ENCODE assay signal across 29 cellular contexts in genomic region chr10:75589895-75590654, GRCh38.
"Had no signal": no experiment of that assay in that cellular context is flagged by ENCODE, and none has a peak within 500 bp of the region (broad histone marks: within the 10 kb centered on the region; RNA-seq: fewer than 3 reads in every experiment).

No MANE protein-coding gene starts in this region.

- H3K27ac Mint-ChIP-seq: stimulated activated effector memory CD8-positive, alpha-beta T cell treated with anti-CD3 and anti-CD28 coated beads, Interleukin-12 subunit alpha, Interleukin-12 subunit beta, amount 100 ng/mL, for 72 hours; stimulated activated memory B cell treated with anti-CD40 and anti-IgM and Interleukin-4, amounts not matched to agents 10 μg/mL and 1 μg/mL and 100 μg/mL, for 72 hours; stimulated activated naive B cell treated with anti-CD40 and anti-IgM and Interleukin-4, amounts not matched to agents 10 μg/mL and 1 μg/mL and 100 μg/mL, for 72 hours; stimulated activated naive CD8-positive, alpha-beta T cell treated with anti-CD3 and anti-CD28 coated beads, Interleukin-15, amount 100 ng/mL, for 72 hours; stimulated activated naive CD8-positive, alpha-beta T cell treated with anti-CD3 and anti-CD28 coated beads, Interleukin-15, Interleukin-2, amounts not matched to agents 100 ng/mL and 50 ng/mL, for 24 hours; type B pancreatic cell had no signal

- H3K4me3 Mint-ChIP-seq: stimulated activated effector memory CD8-positive, alpha-beta T cell treated with anti-CD3 and anti-CD28 coated beads, Interleukin-12 subunit alpha, Interleukin-12 subunit beta, amount 100 ng/mL, for 72 hours; stimulated activated memory B cell treated with anti-CD40 and anti-IgM and Interleukin-4, amounts not matched to agents 10 μg/mL and 1 μg/mL and 100 μg/mL, for 72 hours; stimulated activated naive B cell treated with anti-CD40 and anti-IgM and Interleukin-4, amounts not matched to agents 10 μg/mL and 1 μg/mL and 100 μg/mL, for 72 hours; stimulated activated naive CD8-positive, alpha-beta T cell treated with anti-CD3 and anti-CD28 coated beads, Interleukin-15, amount 100 ng/mL, for 72 hours; stimulated activated naive CD8-positive, alpha-beta T cell treated with anti-CD3 and anti-CD28 coated beads, Interleukin-15, Interleukin-2, amounts not matched to agents 100 ng/mL and 50 ng/mL, for 24 hours; type B pancreatic cell had no signal

- FAIRE-seq: urothelium cell line had no signal

- H3K36me3 ChIP-seq: stomach, suprapubic skin, thoracic aorta, thyroid gland, tibial artery, tibial nerve, transverse colon, upper lobe of left lung, upper lobe of right lung, uterus, vagina had no signal

- H3K9me3 ChIP-seq: stomach, suprapubic skin, testis, thoracic aorta, thyroid gland, tibial artery, tibial nerve, transverse colon, upper lobe of left lung, upper lobe of right lung, uterus, vagina had no signal

- H3K4me1 Mint-ChIP-seq: stimulated activated effector memory CD8-positive, alpha-beta T cell treated with anti-CD3 and anti-CD28 coated beads, Interleukin-12 subunit alpha, Interleukin-12 subunit beta, amount 100 ng/mL, for 72 hours; stimulated activated memory B cell treated with anti-CD40 and anti-IgM and Interleukin-4, amounts not matched to agents 10 μg/mL and 1 μg/mL and 100 μg/mL, for 72 hours; stimulated activated naive B cell treated with anti-CD40 and anti-IgM and Interleukin-4, amounts not matched to agents 10 μg/mL and 1 μg/mL and 100 μg/mL, for 72 hours; stimulated activated naive CD8-positive, alpha-beta T cell treated with anti-CD3 and anti-CD28 coated beads, Interleukin-15, amount 100 ng/mL, for 72 hours had no signal

- H3K27me3 ChIP-seq: stomach, suprapubic skin, testis, thyroid gland, tibial artery, tibial nerve, transverse colon, upper lobe of left lung, upper lobe of right lung, uterus, vagina had no signal

- H3K4me1 ChIP-seq: suprapubic skin, testis, tibial artery, transverse colon, upper lobe of right lung, vagina had no signal

- H3K4me3 ChIP-seq: stomach, suprapubic skin, testis, thoracic aorta, thyroid gland, tibial artery, tibial nerve, transverse colon, upper lobe of left lung, upper lobe of right lung, uterus, vagina had no signal

- H3K27ac ChIP-seq: stomach, suprapubic skin, testis, thoracic aorta, thyroid gland, tibial artery, tibial nerve, transverse colon, upper lobe of left lung, upper lobe of right lung, uterus, vagina had no signal

- DNase-seq: stimulated activated CD4-positive, alpha-beta T cell treated with anti-CD3 and anti-CD28 coated beads, Interleukin-2, amount 100 ng/mL, for 48 hours; stimulated activated CD4-positive, alpha-beta T cell treated with anti-CD3 and anti-CD28 coated beads, Interleukin-4, amount 100 ng/mL, for 1 hour; stimulated activated CD4-positive, alpha-beta T cell treated with anti-CD3 and anti-CD28 coated beads, Interleukin-4, amount 100 ng/mL, for 24 hours; stimulated activated CD4-positive, alpha-beta T cell treated with anti-CD3 and anti-CD28 coated beads, Interleukin-4, amount 100 ng/mL, for 4 hours; stimulated activated CD8-positive, alpha-beta memory T cell treated with anti-CD3 and anti-CD28 coated beads, Interleukin-4, amount 100 ng/mL, for 48 hours; stimulated activated naive B cell treated with anti-CD40 and anti-IgM and Interleukin-4, amounts not matched to agents 10 μg/mL and 1 μg/mL and 100 μg/mL, for 72 hours; stimulated activated naive CD4-positive, alpha-beta T cell; stimulated activated naive CD4-positive, alpha-beta T cell treated with Interleukin-2 at 50 U/mL for 16 hours; stimulated activated naive CD8-positive, alpha-beta T cell treated with anti-CD3 and anti-CD28 coated beads, Interleukin-15, amount 100 ng/mL, for 72 hours; stimulated activated naive CD8-positive, alpha-beta T cell treated with anti-CD3 and anti-CD28 coated beads, Interleukin-15, Interleukin-2, amounts not matched to agents 100 U/mL and 50 U/mL, for 24 hours; stomach; substantia nigra; testis; thyroid gland; tibial artery; transverse colon; trophoblast cell; upper lobe of left lung; upper lobe of right lung; uterus had no signal

- ATAC-seq: stimulated activated effector memory CD8-positive, alpha-beta T cell treated with anti-CD3 and anti-CD28 coated beads, Interleukin-12 subunit alpha, Interleukin-12 subunit beta, amount 100 ng/mL, for 72 hours; stimulated activated memory B cell treated with anti-CD40 and anti-IgM and Interleukin-4, amounts not matched to agents 10 μg/mL and 1 μg/mL and 100 μg/mL, for 72 hours; stimulated activated naive B cell treated with anti-CD40 and anti-IgM and Interleukin-4, amounts not matched to agents 10 μg/mL and 1 μg/mL and 100 μg/mL, for 72 hours; stimulated activated naive CD8-positive, alpha-beta T cell treated with anti-CD3 and anti-CD28 coated beads, Interleukin-15, amount 100 ng/mL, for 72 hours; stimulated activated naive CD8-positive, alpha-beta T cell treated with anti-CD3 and anti-CD28 coated beads, Interleukin-15, Interleukin-2, amounts not matched to agents 100 U/mL and 50 U/mL, for 24 hours; upper lobe of right lung had no signal

- H3K9me3 Mint-ChIP-seq: stimulated activated effector memory CD8-positive, alpha-beta T cell treated with anti-CD3 and anti-CD28 coated beads, Interleukin-12 subunit alpha, Interleukin-12 subunit beta, amount 100 ng/mL, for 72 hours; stimulated activated memory B cell treated with anti-CD40 and anti-IgM and Interleukin-4, amounts not matched to agents 10 μg/mL and 1 μg/mL and 100 μg/mL, for 72 hours; stimulated activated naive B cell treated with anti-CD40 and anti-IgM and Interleukin-4, amounts not matched to agents 10 μg/mL and 1 μg/mL and 100 μg/mL, for 72 hours; stimulated activated naive CD8-positive, alpha-beta T cell treated with anti-CD3 and anti-CD28 coated beads, Interleukin-15, amount 100 ng/mL, for 72 hours; stimulated activated naive CD8-positive, alpha-beta T cell treated with anti-CD3 and anti-CD28 coated beads, Interleukin-15, Interleukin-2, amounts not matched to agents 100 ng/mL and 50 ng/mL, for 24 hours; type B pancreatic cell had no signal

- H3K36me3 Mint-ChIP-seq: stimulated activated effector memory CD8-positive, alpha-beta T cell treated with anti-CD3 and anti-CD28 coated beads, Interleukin-12 subunit alpha, Interleukin-12 subunit beta, amount 100 ng/mL, for 72 hours; stimulated activated memory B cell treated with anti-CD40 and anti-IgM and Interleukin-4, amounts not matched to agents 10 μg/mL and 1 μg/mL and 100 μg/mL, for 72 hours; stimulated activated naive B cell treated with anti-CD40 and anti-IgM and Interleukin-4, amounts not matched to agents 10 μg/mL and 1 μg/mL and 100 μg/mL, for 72 hours; type B pancreatic cell had no signal
